In genomic region chr19:48444933-48445194, GRCh38 we compare ENCODE assay signal across 8 cellular contexts. TPM values are rescaled to one million over a fixed set of nuclear protein-coding genes. Genes with fewer than 3 reads are reported as not detected.
DNase-seq lines count a peak whose midpoint lies in the region; ATAC-seq and TF ChIP-seq lines count a peak whose summit lies in the region.

No MANE protein-coding gene starts in this region.

- H3K36me3 Mint-ChIP-seq in GM23338 (ENCODE audit: low read depth): peaks cover 45% of the 10 kb centered on the region

- peaks cover 19% of the 10 kb centered on the region for H3K36me3 ChIP-seq in GM23338 (ENCODE audit: insufficient read depth)
- peaks cover 27% of the 10 kb centered on the region for H3K36me3 ChIP-seq in RWPE2 (ENCODE audit: low read depth)
- H3K36me3 ChIP-seq in esophagus squamous epithelium: peaks cover 0 to 29% (median 2%) of the 10 kb centered on the region in 3 donors
- H3K36me3 ChIP-seq in skeletal muscle satellite cell (ENCODE audit: insufficient read depth, low read length): peaks cover 24% of the 10 kb centered on the region

- no peaks in the 10 kb centered on the region; the same call in 2 of the 3 replicates for H3K9me3 Mint-ChIP-seq in GM23338

- H3K4me1 Mint-ChIP-seq in GM23338: peaks cover 19% of the 10 kb centered on the region

- no peak for TF ChIP-seq POLR2A in esophagus squamous epithelium (IDR thresholded peaks at IDR 0.05)

- H3K27ac ChIP-seq in GM23338 (ENCODE audit: low read depth) (no peak overlapping the region), RWPE2 (ENCODE audit: poor library complexity, severe bottlenecking) (peak overlapping the region; percentile 56), esophagus squamous epithelium (peak overlapping the region; percentile 84 to 90 (median 88))

- DNase-seq in GM23338 (ENCODE audit: low spot score) (no peak), RWPE2 (ENCODE audit: low spot score) (no peak), esophagus squamous epithelium (lab: John Stamatoyannopoulos, UW) (no peak), amygdala (lab: John Stamatoyannopoulos, UW) (no peak), glomerular visceral epithelial cell (ENCODE audit: extremely low spot score) (no peak), anterior cingulate cortex (lab: John Stamatoyannopoulos, UW) (no peak)

- H3K4me1 ChIP-seq in GM23338 (ENCODE audit: insufficient read depth) (peaks cover 22% of the 10 kb centered on the region), RWPE2 (ENCODE audit: insufficient read depth, poor library complexity, severe bottlenecking) (peaks cover 6% of the 10 kb centered on the region), esophagus squamous epithelium (peaks cover 20 to 43% (median 22%) of the 10 kb centered on the region in 3 donors), skeletal muscle satellite cell (ENCODE audit: control insufficient read depth, insufficient read depth, low read length) (peaks cover 19% of the 10 kb centered on the region)

- no peak for TF ChIP-seq CTCF in GM23338 (conservative IDR thresholded peaks at IDR 0.05; ENCODE audit: low read depth in 2 of 2)
- no peak for TF ChIP-seq CTCF in RWPE2 (IDR thresholded peaks at IDR 0.05; ENCODE audit: poor library complexity, severe bottlenecking)
- no peak for TF ChIP-seq CTCF in esophagus squamous epithelium (IDR thresholded peaks at IDR 0.05)

- intact Hi-C loops in esophagus squamous epithelium (cut with DNase I): no loop called here

- H3K9ac ChIP-seq in skeletal muscle satellite cell (ENCODE audit: low read depth, low read length): peak overlapping the region; percentile 13

- H3K27me3 ChIP-seq in GM23338 (ENCODE audit: insufficient read depth): peaks cover 30% of the 10 kb centered on the region
- peaks cover 12% of the 10 kb centered on the region for H3K27me3 ChIP-seq in RWPE2 (ENCODE audit: insufficient read depth, poor library complexity, severe bottlenecking)
- peaks cover 0 to 48% (median 2%) of the 10 kb centered on the region in 4 donors for H3K27me3 ChIP-seq in esophagus squamous epithelium
- H3K27me3 ChIP-seq in skeletal muscle satellite cell (ENCODE audit: control insufficient read depth, insufficient read depth, low read length): peaks cover 16% of the 10 kb centered on the region

- H3K9me3 ChIP-seq in RWPE2 (ENCODE audit: severe bottlenecking) (no peaks in the 10 kb centered on the region), esophagus squamous epithelium (no peaks in the 10 kb centered on the region), skeletal muscle satellite cell (replicated peaks; ENCODE audit: low read length) (no peaks in the 10 kb centered on the region)

- H3K27me3 Mint-ChIP-seq in GM23338 (ENCODE audit: insufficient read depth, low read depth, poor library complexity): peaks cover 23% of the 10 kb centered on the region

- peaks cover 27% of the 10 kb centered on the region for H3K79me2 ChIP-seq in GM23338 (replicated peaks; ENCODE audit: insufficient read depth)

- peak overlapping the region; percentile 92 for H3K4me3 Mint-ChIP-seq in GM23338

- H3K4me3 ChIP-seq in GM23338: peak overlapping the region; percentile 86
- peak overlapping the region; percentile 84 for H3K4me3 ChIP-seq in RWPE2 (ENCODE audit: severe bottlenecking)
- H3K4me3 ChIP-seq in esophagus squamous epithelium: peak overlapping the region; percentile 78 to 93 (median 84)
- peak overlapping the region; percentile 95 for H3K4me3 ChIP-seq in skeletal muscle satellite cell (ENCODE audit: low read length)

- H4K20me1 ChIP-seq in GM23338 (replicated peaks; ENCODE audit: insufficient read depth): peaks cover 11% of the 10 kb centered on the region

- H3K4me2 ChIP-seq in GM23338 (peak overlapping the region; percentile 86), skeletal muscle satellite cell (ENCODE audit: low read length) (peak overlapping the region; percentile 87)

- no peak for ATAC-seq in GM23338
- ATAC-seq in RWPE2 (ENCODE audit: low read depth): no peak; the same call in 2 of the 3 replicates
- ATAC-seq in GM18868 (IDR thresholded peaks at IDR 0.05; ENCODE audit: unreplicated experiment): no peak

- H3K27ac Mint-ChIP-seq in GM23338: no peak overlapping the region

- no peak overlapping the region for H2AFZ ChIP-seq in GM23338

- WGBS in esophagus squamous epithelium, 2 donors: 22 to 25% methylated on average over 3 of the region's 3 CpGs

- H3K9me2 ChIP-seq in GM23338 (ENCODE audit: insufficient read depth): no peaks in the 10 kb centered on the region

- H3F3A ChIP-seq in GM23338 (replicated peaks; ENCODE audit: low read depth): peaks cover 35% of the 10 kb centered on the region

TF ChIP-seq in GM23338, 12 proteins besides CTCF, POLR2A, EP300 and RAD21:
- TF ChIP-seq EZH2 (IDR thresholded peaks at IDR 0.05; ENCODE audit: low read depth, unreplicated experiment) (no peak), ZNF114 (CRISPR knock-in tag; IDR thresholded peaks at IDR 0.05) (no peak), CREB1 (CRISPR knock-in tag; IDR thresholded peaks at IDR 0.05; ENCODE audit: low read depth) (no peak), NANOG (IDR thresholded peaks at IDR 0.05; ENCODE audit: borderline replicate concordance) (no peak), POLR2AphosphoS5 (IDR thresholded peaks at IDR 0.05; ENCODE audit: low read depth) (no peak), STAT1 (IDR thresholded peaks at IDR 0.05; ENCODE audit: unreplicated experiment) (no peak), REST (IDR thresholded peaks at IDR 0.05; ENCODE audit: unreplicated experiment) (no peak), JUNB (IDR thresholded peaks at IDR 0.05; ENCODE audit: unreplicated experiment) (no peak)

RNA-seq across cellular contexts. Expression of gene GRWD1, which starts 0.9 kb away (rescaled TPM):
- total RNA-seq in GM23338 (2014; rRNA removed; shearing (Covaris generic)): 58.0 and 64.6 TPM in 2 replicates
- 23.2 and 25.8 TPM in 2 replicates for polyA plus RNA-seq in GM23338 (2016; fragmentation: Nextera tagmentation; extraction: Ambion mirVana)
- 10 to 100 TPM; 33.0 to 43.9 (median 34.6) TPM for total RNA-seq in esophagus squamous epithelium
- total RNA-seq in skeletal muscle satellite cell (2012; rRNA removed): 50.0 and 55.8 TPM in 2 replicates

RNA-seq across cellular contexts. Expression of gene KCNJ14, which starts 10.5 kb away (rescaled TPM):
- total RNA-seq in GM23338 (2014; rRNA removed; shearing (Covaris generic)): 0.94 and 1.2 TPM in 2 replicates
- polyA plus RNA-seq in GM23338 (2016; fragmentation: Nextera tagmentation; extraction: Ambion mirVana): 0.73 and 0.81 TPM in 2 replicates
- 1 to 10 TPM in 1 of 4 donors, under 1 TPM in 3; 0.57 to 1.3 (median 0.92) TPM for total RNA-seq in esophagus squamous epithelium
- total RNA-seq in skeletal muscle satellite cell (2012; rRNA removed): 0.44 and 0.76 TPM in 2 replicates

RNA-seq across cellular contexts. Expression of gene CYTH2, which starts 24.3 kb away (rescaled TPM):
- 42.6 and 60.4 TPM in 2 replicates for total RNA-seq in GM23338 (2014; rRNA removed; shearing (Covaris generic))
- 38.8 and 41.1 TPM in 2 replicates for polyA plus RNA-seq in GM23338 (2016; fragmentation: Nextera tagmentation; extraction: Ambion mirVana)
- 100 to 1,000 TPM in 1 of 4 donors, 10 to 100 TPM in 3; 40.8 to 101 (median 47.8) TPM for total RNA-seq in esophagus squamous epithelium
- 21.5 and 23.8 TPM in 2 replicates for total RNA-seq in skeletal muscle satellite cell (2012; rRNA removed)

RNA-seq across cellular contexts. Expression of gene GRIN2D, which starts 51.4 kb away (rescaled TPM):
- 16.5 and 20.0 TPM in 2 replicates for total RNA-seq in GM23338 (2014; rRNA removed; shearing (Covaris generic))
- 4.4 and 6.0 TPM in 2 replicates for polyA plus RNA-seq in GM23338 (2016; fragmentation: Nextera tagmentation; extraction: Ambion mirVana)
- total RNA-seq in esophagus squamous epithelium: under 1 TPM; 0.09 to 0.47 (median 0.15) TPM
- 0.76 and 1.1 TPM in 2 replicates for total RNA-seq in skeletal muscle satellite cell (2012; rRNA removed)

RNA-seq across cellular contexts. Expression of gene KDELR1, which starts 53.5 kb away (rescaled TPM):
- total RNA-seq in GM23338 (2014; rRNA removed; shearing (Covaris generic)): 171 and 184 TPM in 2 replicates
- 176 and 177 TPM in 2 replicates for polyA plus RNA-seq in GM23338 (2016; fragmentation: Nextera tagmentation; extraction: Ambion mirVana)
- 10 to 100 TPM; 63.5 to 87.4 (median 70.2) TPM for total RNA-seq in esophagus squamous epithelium
- 65.7 and 118 TPM in 2 replicates for total RNA-seq in skeletal muscle satellite cell (2012; rRNA removed)
